In the genomic region with DNA sequence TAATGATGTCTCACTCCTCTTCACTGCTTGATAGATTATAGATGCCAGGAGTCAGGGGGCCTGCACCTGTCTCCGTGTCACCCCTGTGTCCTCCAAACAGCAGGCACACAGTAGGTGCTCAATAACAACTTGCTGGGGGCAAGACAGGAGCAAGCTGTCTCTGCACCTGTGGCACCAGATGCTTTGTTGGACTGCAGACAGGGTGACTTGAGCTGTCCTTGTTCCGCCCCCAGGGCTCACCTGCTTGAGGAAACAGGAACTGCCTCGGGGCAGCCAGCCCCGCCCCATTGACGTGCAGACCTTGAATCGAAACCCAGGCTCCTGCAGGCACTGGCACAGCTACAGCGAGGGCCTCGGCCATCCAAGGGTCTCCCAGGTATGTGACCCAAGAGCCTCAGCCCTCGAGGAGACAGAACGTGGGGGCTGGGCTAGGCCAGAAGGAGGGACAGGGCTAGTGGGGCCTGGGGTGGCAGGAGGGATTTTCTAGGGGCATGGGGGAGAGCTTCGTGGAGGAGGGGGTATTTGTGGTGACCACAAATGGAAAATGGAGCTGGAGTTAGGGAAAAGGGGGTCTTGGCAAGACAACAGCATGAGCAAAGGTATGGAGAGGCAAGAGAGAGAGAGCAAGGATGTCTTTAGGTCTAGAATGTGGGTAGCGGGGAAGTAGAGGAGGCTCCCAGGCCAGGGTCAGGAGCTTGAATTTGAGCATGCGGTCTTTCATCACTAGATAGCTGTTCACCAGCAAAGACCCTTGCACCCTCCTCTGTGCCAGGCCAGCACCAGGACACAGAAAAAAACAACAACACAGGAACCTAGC, we compare ENCODE assay signal across 7 cellular contexts. TPM values are rescaled to one million over a fixed set of nuclear protein-coding genes. Genes with fewer than 3 reads are reported as not detected.
DNase-seq lines count a peak whose midpoint lies in the region; ATAC-seq and TF ChIP-seq lines count a peak whose summit lies in the region.

Gene HSH2D, plus strand, starts transcription at position 287 of the 817 bp plus-strand sequence. CDS start 5,066 bp downstream, outside the sequence.

- peak within 1 kb of the TSS; percentile 95 to 98 for H3K27ac Mint-ChIP-seq in T-cell
- H3K27ac Mint-ChIP-seq in activated naive CD4-positive, alpha-beta T cell treated with anti-CD3 and anti-CD28 coated beads, Interleukin-2, amount 50 U/mL, for 72 hours: peak within 1 kb of the TSS; percentile 95 to 99

- no peaks in the 10 kb centered on the region for H3K27me3 ChIP-seq in muscle layer of duodenum (ENCODE audit: low read depth, low read length)
- H3K27me3 ChIP-seq in upper lobe of right lung: no peaks in the 10 kb centered on the region
- no peaks in the 10 kb centered on the region for H3K27me3 ChIP-seq in MG63

- intact Hi-C loops in upper lobe of right lung (cut with DNase I): no loop called here

- no peaks in the 10 kb centered on the region for H3K36me3 ChIP-seq in muscle layer of duodenum (ENCODE audit: control insufficient read depth in 1 of 2, insufficient read depth in 2 of 2, low read length in 2 of 2)
- H3K36me3 ChIP-seq in upper lobe of right lung: no peaks in the 10 kb centered on the region
- no peaks in the 10 kb centered on the region for H3K36me3 ChIP-seq in MG63

- TF ChIP-seq POLR2A in GM19099 (IDR thresholded peaks at IDR 0.05; ENCODE audit: extremely low read depth, insufficient read length, low read depth): peak; percentile 92

- CTCF ChIA-PET in T-cell (lab: Charles Lee): interaction anchor here in 1 of 2 donors (0.6 to 1.9 kb wide), 6 partner anchors 29 to 243 kb away, joined by 3 to 7 read pairs (median 4); partner anchors contain the start of gene FAM32A

- H3K27ac ChIP-seq in muscle layer of duodenum (ENCODE audit: low read length) (peak within 1 kb of the TSS; percentile 87), upper lobe of right lung (peak within 1 kb of the TSS; percentile 56)

- H3K4me1 ChIP-seq in muscle layer of duodenum (ENCODE audit: control insufficient read depth in 1 of 2, insufficient read depth in 2 of 2, low read length in 2 of 2) (no peaks in the 10 kb centered on the region), upper lobe of right lung (peaks cover 5% of the 10 kb centered on the region)

- H3K9me3 ChIP-seq in muscle layer of duodenum (ENCODE audit: control insufficient read depth in 1 of 2, low read length in 2 of 2) (no peaks in the 10 kb centered on the region), upper lobe of right lung (no peaks in the 10 kb centered on the region), MG63 (no peaks in the 10 kb centered on the region)

- peak within 1 kb of the TSS; percentile 93 to 99 (median 94) for H3K4me3 Mint-ChIP-seq in T-cell

- no peaks in the 10 kb centered on the region for H3K9me3 Mint-ChIP-seq in T-cell
- no peaks in the 10 kb centered on the region for H3K9me3 Mint-ChIP-seq in activated naive CD4-positive, alpha-beta T cell treated with anti-CD3 and anti-CD28 coated beads, Interleukin-2, amount 50 U/mL, for 72 hours

- peaks cover 33 to 61% (median 41%) of the 10 kb centered on the region in 3 donors for H3K4me1 Mint-ChIP-seq in T-cell

- ATAC-seq in HG03432 (IDR thresholded peaks at IDR 0.05; ENCODE audit: unreplicated experiment) (peak; percentile 55), T-cell (replicated peaks in 1 of 4) (peak; percentile 99 to 100 (median 100)), upper lobe of right lung (peak; percentile 96)
- ATAC-seq in activated naive CD4-positive, alpha-beta T cell treated with anti-CD3 and anti-CD28 coated beads, Interleukin-2, amount 50 U/mL, for 72 hours: peak; percentile 97 to 98

- DNase-seq in T-cell: peak; percentile 61 to 89 (median 80)
- peak; percentile 77 to 81 for DNase-seq in activated naive CD4-positive, alpha-beta T cell treated with anti-CD3 and anti-CD28 coated beads, Interleukin-2, amount 50 U/mL, for 72 hours (ENCODE audit: low spot score in 2 of 2)
- peak; percentile 90 for DNase-seq in upper lobe of right lung
- no peak for DNase-seq in MG63

- H3K4me3 ChIP-seq in muscle layer of duodenum (ENCODE audit: low read depth in 1 of 2, low read length in 2 of 2): peak within 1 kb of the TSS; percentile 23 to 70
- peak within 1 kb of the TSS; percentile 42 for H3K4me3 ChIP-seq in upper lobe of right lung
- H3K4me3 ChIP-seq in MG63: no peak within 1 kb of the TSS

- H3K36me3 Mint-ChIP-seq in T-cell: peaks cover 6% of the 10 kb centered on the region
- peaks cover 10 to 17% of the 10 kb centered on the region in 2 donors for H3K36me3 Mint-ChIP-seq in activated naive CD4-positive, alpha-beta T cell treated with anti-CD3 and anti-CD28 coated beads, Interleukin-2, amount 50 U/mL, for 72 hours

- no peak for TF ChIP-seq CTCF in upper lobe of right lung (IDR thresholded peaks at IDR 0.05)

- H3K27me3 Mint-ChIP-seq in T-cell: no peaks in the 10 kb centered on the region

- POLR2A ChIA-PET in T-cell (lab: Charles Lee): interaction anchor here (0.5 to 0.7 kb wide), 6 partner anchors 41 to 681 kb away, joined by 3 to 6 read pairs (median 4); partner anchors contain the start of gene FAM32A (in 1 of the 2)

RNA-seq across cellular contexts. Expression of gene HSH2D, which starts in this region (rescaled TPM):
- total RNA-seq in T-cell (10 to 100 TPM; 23.5 to 37.0 (median 28.5) TPM), upper lobe of right lung (6.0 TPM)
- 10 to 100 TPM; 23.9 to 49.8 TPM for total RNA-seq in activated naive CD4-positive, alpha-beta T cell treated with anti-CD3 and anti-CD28 coated beads, Interleukin-2, amount 50 U/mL, for 72 hours
- not detected in 2 replicates for total RNA-seq in MG63 (2014; rRNA removed; shearing (Covaris generic); ENCODE audit: low replicate concordance)
